ENCODE assay signal across 1 cellular context in genomic region chr16:85230764-85231383, GRCh38.
TF ChIP-seq lines count a peak whose summit lies in the region.

No MANE protein-coding gene starts in this region.

TF ChIP-seq in HepG2, 621 proteins besides CTCF, POLR2A, EP300 and RAD21:
- peak; percentile 36; the same call in 1 of the 2 replicates for TF ChIP-seq ZNF710 (CRISPR knock-in tag; IDR thresholded peaks at IDR 0.05; ENCODE audit: borderline replicate concordance)
